ENCODE assay signal across 8 cellular contexts in genomic region chr12:89162704-89163261, GRCh38.
DNase-seq lines count a peak whose midpoint lies in the region; ATAC-seq and TF ChIP-seq lines count a peak whose summit lies in the region.

No MANE protein-coding gene starts in this region.

- H3K27ac ChIP-seq in brain microvascular endothelial cell (peak overlapping the region; percentile 88), lung (ENCODE audit: low read depth in 1 of 2, low read length in 1 of 2) (peak overlapping the region; percentile 72)

- peak; percentile 17 for DNase-seq in DMS153 (lab: John Stamatoyannopoulos, UW)
- DNase-seq in DMS153 treated with DMSO at 0.1 percent for 48 hours (lab: John Stamatoyannopoulos, UW; ENCODE audit: unreplicated experiment), result no peak
- DNase-seq in SK-MEL-5 (ENCODE audit: low read depth, low spot score), result peak; percentile 52
- DNase-seq in brain microvascular endothelial cell, result peak; percentile 98
- peak; percentile 68 for DNase-seq in lung (ENCODE audit: low spot score)
- peak; percentile 44 for DNase-seq in stimulated activated CD8-positive, alpha-beta memory T cell treated with anti-CD3 and anti-CD28 coated beads, Interleukin-7, amount 100 ng/mL, for 4 hours (ENCODE audit: low read depth in 2 of 2)
- DNase-seq in DMS79 treated with DMSO at 0.1 percent for 48 hours (lab: John Stamatoyannopoulos, UW), result no peak

- no peaks in the 10 kb centered on the region for H3K27me3 ChIP-seq in brain microvascular endothelial cell (replicated peaks)
- H3K27me3 ChIP-seq in lung (ENCODE audit: control insufficient read depth, insufficient read depth), result no peaks in the 10 kb centered on the region

- no peak for TF ChIP-seq CTCF in brain microvascular endothelial cell (IDR thresholded peaks at IDR 0.05; ENCODE audit: low read depth, low read length, missing control alignments)
- TF ChIP-seq CTCF in lung (IDR thresholded peaks at IDR 0.05; ENCODE audit: control extremely low read depth, extremely low read depth), result no peak

- in situ Hi-C loops in SK-MEL-5 (cut with HindIII; ENCODE audit: low pct_unique_long_range_greater_than_20kb, low sequenced_read_pairs), result no loop called here
- in situ Hi-C loops in brain microvascular endothelial cell (cut with HindIII; ENCODE audit: low pct_ligation_motif_present, low sequenced_read_pairs), result no loop called here

- H3K36me3 ChIP-seq in brain microvascular endothelial cell (replicated peaks) (no peaks in the 10 kb centered on the region), lung (ENCODE audit: control insufficient read depth in 2 of 2, insufficient read depth in 2 of 2, low read length in 2 of 2) (no peaks in the 10 kb centered on the region)

- ATAC-seq in lung (ENCODE audit: insufficient read depth, low FRiP score), result peak; percentile 77
- ATAC-seq in GM19455 (IDR thresholded peaks at IDR 0.05; ENCODE audit: unreplicated experiment), result no peak

- peaks cover 0 to 12% of the 10 kb centered on the region in 2 donors for H3K4me1 ChIP-seq in lung (ENCODE audit: control insufficient read depth in 2 of 2, insufficient read depth in 2 of 2, low read length in 2 of 2)

- WGBS in lung, 2 donors, result 23 to 41% methylated on average over 1 of the region's 1 CpG

- no peak overlapping the region for H3K4me3 ChIP-seq in brain microvascular endothelial cell (ENCODE audit: low read depth, low read length)
- no peak overlapping the region for H3K4me3 ChIP-seq in lung

- no peaks in the 10 kb centered on the region for H3K9me3 ChIP-seq in lung (ENCODE audit: control insufficient read depth in 2 of 2, insufficient read depth in 1 of 2, low read length in 1 of 2)

Comparison
In these comparisons a context has a peak if more than half of its experiments do, and no peak if none do; other contexts are left out.
1. DNase-seq: peak in DMS153 (single experiment), SK-MEL-5 (single experiment), brain microvascular endothelial cell (single experiment), lung (single experiment) and stimulated activated CD8-positive, alpha-beta memory T cell treated with anti-CD3 and anti-CD28 coated beads, Interleukin-7, amount 100 ng/mL, for 4 hours (2 of 2); none in DMS153 treated with DMSO at 0.1 percent for 48 hours (single experiment) and DMS79 treated with DMSO at 0.1 percent for 48 hours (single experiment).